4 cellular contexts compared by ENCODE assay signal in the genomic region with DNA sequence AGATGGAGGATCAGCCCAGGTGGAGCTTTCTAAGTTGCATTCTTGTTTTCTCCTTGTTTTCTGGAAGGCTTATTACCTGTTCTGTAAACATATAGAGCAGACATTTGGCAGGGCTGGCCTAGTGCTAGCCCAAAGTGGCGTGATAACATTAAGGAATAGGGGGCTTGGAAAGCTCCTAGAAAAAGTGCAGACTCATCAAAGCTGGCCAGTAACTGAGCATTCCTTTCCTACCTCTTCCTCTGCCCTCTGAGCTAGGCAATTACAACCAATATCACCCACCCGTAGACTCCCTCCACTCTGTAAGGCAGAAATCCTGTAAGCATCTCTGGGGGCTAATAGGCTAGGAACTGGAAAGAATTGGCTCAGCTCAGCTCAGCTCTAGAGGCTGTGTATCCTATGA. TPM values are rescaled to one million over a fixed set of nuclear protein-coding genes. Genes with fewer than 3 reads are reported as not detected.
"Had no signal": no experiment of that assay in that cellular context is flagged by ENCODE, and none has a peak within 500 bp of the region (broad histone marks: within the 10 kb centered on the region; RNA-seq: fewer than 3 reads in every experiment).

No MANE protein-coding gene starts in this region.

RNA-seq across cellular contexts. Expression of a gene that starts 7.5 kb away (rescaled TPM):
- total RNA-seq: LHCN-M2, M059J, MCF 10A, NCI-H460 had no signal

RNA-seq across cellular contexts. Expression of a gene that starts 44.8 kb away (rescaled TPM):
- total RNA-seq: LHCN-M2, M059J, MCF 10A, NCI-H460 had no signal
